ENCODE assay signal across 8 cellular contexts in genomic region chr5:132238169-132238744, GRCh38. TPM values are rescaled to one million over a fixed set of nuclear protein-coding genes. Genes with fewer than 3 reads are reported as not detected.
DNase-seq lines count a peak whose midpoint lies in the region; ATAC-seq and TF ChIP-seq lines count a peak whose summit lies in the region.

No MANE protein-coding gene starts in this region.

- peak; percentile 64 for ATAC-seq in GM18867 (IDR thresholded peaks at IDR 0.05; ENCODE audit: unreplicated experiment)

- no peak overlapping the region for H3K27ac Mint-ChIP-seq in glutamatergic neuron (ENCODE audit: unreplicated experiment)

- H3K4me3 Mint-ChIP-seq in glutamatergic neuron (ENCODE audit: unreplicated experiment), result no peak overlapping the region

- peaks cover 10% of the 10 kb centered on the region for H3K36me3 Mint-ChIP-seq in glutamatergic neuron (ENCODE audit: unreplicated experiment)

- H3K27me3 Mint-ChIP-seq in glutamatergic neuron (ENCODE audit: unreplicated experiment), result peaks cover 7% of the 10 kb centered on the region

- peak; percentile 84 for TF ChIP-seq CTCF in AG09319 (IDR thresholded peaks at IDR 0.05; ENCODE audit: low read depth, low read length)
- TF ChIP-seq CTCF in glutamatergic neuron (IDR thresholded peaks at IDR 0.05; ENCODE audit: partially characterized antibody, unreplicated experiment), result peak; percentile 89

- H3K9me3 Mint-ChIP-seq in glutamatergic neuron (ENCODE audit: unreplicated experiment), result no peaks in the 10 kb centered on the region

- H3K4me1 Mint-ChIP-seq in glutamatergic neuron (ENCODE audit: low read depth, unreplicated experiment), result no peaks in the 10 kb centered on the region

- DNase-seq in AG09319 (ENCODE audit: extremely low read depth, low read depth) (no peak), HK-2 (ENCODE audit: unreplicated experiment) (peak; percentile 62), RPMI8226 (peak; percentile 75), glutamatergic neuron (peak; percentile 86), retina (peak; percentile 79), middle frontal gyrus (ENCODE audit: extremely low spot score, low spot score) (no peak)
- peak; percentile 90 for DNase-seq in activated effector memory CD4-positive, alpha-beta T cell treated with anti-CD3 and anti-CD28 coated beads, Interleukin-2, amount 50 U/mL, for 16 hours

RNA-seq across cellular contexts. Expression of gene P4HA2, which starts 10.6 kb away (rescaled TPM):
- total RNA-seq in glutamatergic neuron (ENCODE audit: unreplicated experiment), result 26.6 TPM

RNA-seq across cellular contexts. Expression of gene PDLIM4, which starts 19.2 kb away (rescaled TPM):
- 81.6 TPM for total RNA-seq in glutamatergic neuron (ENCODE audit: unreplicated experiment)

RNA-seq across cellular contexts. Expression of gene SLC22A4, which starts 55.9 kb away (rescaled TPM):
- total RNA-seq in glutamatergic neuron (ENCODE audit: unreplicated experiment), result 0.37 TPM

Comparison
In these comparisons a context has a peak if more than half of its experiments do, and no peak if none do; other contexts are left out.
1. DNase-seq: peak in HK-2 (single experiment), RPMI8226 (single experiment), activated effector memory CD4-positive, alpha-beta T cell treated with anti-CD3 and anti-CD28 coated beads, Interleukin-2, amount 50 U/mL, for 16 hours (single experiment), glutamatergic neuron (single experiment) and retina (single experiment); none in AG09319 (single experiment) and middle frontal gyrus (single experiment).